Comparison of ENCODE assay signal across 11 cellular contexts in the genomic region with DNA sequence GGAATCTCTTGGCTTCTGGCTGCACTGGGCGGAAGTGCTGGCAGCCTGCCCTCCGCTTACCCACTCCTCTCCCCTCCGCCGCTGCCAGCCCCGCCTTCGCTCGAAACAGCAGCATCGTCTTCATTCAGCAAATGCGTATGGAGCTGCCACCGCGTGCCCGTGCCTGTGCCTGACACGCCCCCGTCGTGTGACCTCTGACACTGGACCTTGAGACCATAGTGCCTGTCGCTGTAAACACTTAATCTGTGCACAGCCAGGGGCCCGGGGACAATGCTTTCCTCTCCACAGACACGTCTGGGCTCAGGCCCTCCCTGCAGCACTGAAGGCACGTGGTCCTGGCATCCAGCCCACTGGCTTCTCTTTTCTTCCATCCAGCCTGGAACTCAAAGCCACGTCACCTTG.
DNase-seq lines count a peak whose midpoint lies in the region; ATAC-seq, FAIRE-seq and TF ChIP-seq lines count a peak whose summit lies in the region.
"Had no signal": no experiment of that assay in that cellular context is flagged by ENCODE, and none has a peak within 500 bp of the region (broad histone marks: within the 10 kb centered on the region; RNA-seq: fewer than 3 reads in every experiment).

No MANE protein-coding gene starts in this region.

- TF ChIP-seq EP300 in H1 (IDR thresholded peaks at IDR 0.05; ENCODE audit: borderline replicate concordance in 1 of 2, low read depth in 2 of 2, low read length in 2 of 2): no peak

- no peak overlapping the region for H3K14ac ChIP-seq in H1 (ENCODE audit: insufficient read length)

- H3K79me1 ChIP-seq in H1 (ENCODE audit: low read depth, low read length): no peaks in the 10 kb centered on the region

- H4K8ac ChIP-seq in H1 (ENCODE audit: extremely low read depth, insufficient read depth, low read length): no peak overlapping the region; the same call in 1 of the 2 replicates

- peak overlapping the region; percentile 75 for H4K91ac ChIP-seq in H1 (replicated peaks; ENCODE audit: insufficient read length, low read length)

- DNase-seq in Right ventricle myocardium inferior (ENCODE audit: missing footprints): peak; percentile 76
- DNase-seq in right atrium auricular region (ENCODE audit: low spot score): no peak
- no peak for DNase-seq in H1 (ENCODE audit: low read depth in 1 of 2, low spot score in 2 of 2)
- peak; percentile 72 for DNase-seq in mucosa of gallbladder (ENCODE audit: low spot score)
- DNase-seq in GM12892 (ENCODE audit: insufficient read length): no peak
- no peak for DNase-seq in NCI-H2227 treated with DMSO at 0.1 percent for 48 hours (lab: John Stamatoyannopoulos, UW)
- DNase-seq: CD4-positive, CD25-positive, alpha-beta regulatory T cell had no signal

- ATAC-seq in Right ventricle myocardium inferior: peak; percentile 50
- no peak for ATAC-seq in GM21447 (IDR thresholded peaks at IDR 0.05; ENCODE audit: unreplicated experiment)
- ATAC-seq in HG03159 (IDR thresholded peaks at IDR 0.05; ENCODE audit: unreplicated experiment): no peak

- H3K23ac ChIP-seq in H1 (ENCODE audit: insufficient read length): no peak overlapping the region

- no peaks in the 10 kb centered on the region for H3K36me3 ChIP-seq in right atrium auricular region
- no peaks in the 10 kb centered on the region for H3K36me3 ChIP-seq in H1 (ENCODE audit: control insufficient read depth in 2 of 4, insufficient read depth in 4 of 4, low read length in 3 of 4)
- H3K36me3 ChIP-seq: SJSA1, uterus had no signal

- H3K9me3 ChIP-seq in right atrium auricular region (no peaks in the 10 kb centered on the region), H1 (ENCODE audit: insufficient read depth in 2 of 2, low read depth in 1 of 2, low read length in 1 of 2) (no peaks in the 10 kb centered on the region; a peak in 1 of 4 replicates)
- H3K9me3 ChIP-seq: uterus had no signal

- intact Hi-C loops in Right ventricle myocardium inferior (cut with DNase I): no loop called here

- H3K4me2 ChIP-seq in H1 (ENCODE audit: insufficient read depth in 1 of 2, low read depth in 2 of 2, low read length in 2 of 2): peak overlapping the region; percentile 43 to 50; a peak in 2 of 4 replicates

- TF ChIP-seq CTCF in right atrium auricular region (IDR thresholded peaks at IDR 0.05) (no peak), H1 (IDR thresholded peaks at IDR 0.05; ENCODE audit: control extremely low read depth in 1 of 3, insufficient read depth in 1 of 3, low read depth in 1 of 3, low read length in 3 of 3) (no peak)

- peak overlapping the region; percentile 93; the same call in 1 of the 2 replicates for H2BK20ac ChIP-seq in H1 (ENCODE audit: low read length)

- H3K4me1 ChIP-seq in right atrium auricular region (peaks cover 0 to 10% of the 10 kb centered on the region in 2 donors), H1 (replicated peaks in 1 of 4; ENCODE audit: control insufficient read depth in 3 of 4, insufficient read depth in 4 of 4, low read length in 3 of 4) (peaks cover 0 to 25% (median 10%) of the 10 kb centered on the region in 4 experiments; a peak in 6 of 7 replicates)
- H3K4me1 ChIP-seq: SJSA1 had no signal

- no peak for TF ChIP-seq RAD21 in H1 (IDR thresholded peaks at IDR 0.05 in 1 of 2, conservative IDR thresholded peaks at IDR 0.05 in 1 of 2; ENCODE audit: low read depth in 2 of 2, low read length in 2 of 2)

- no peaks in the 10 kb centered on the region for H3K27me3 ChIP-seq in right atrium auricular region
- H3K27me3 ChIP-seq in H1 (replicated peaks in 1 of 4; ENCODE audit: control insufficient read depth in 3 of 4, extremely low read depth in 1 of 4, insufficient read depth in 3 of 4, low read length in 3 of 4): peaks cover 0 to 13% (median 9%) of the 10 kb centered on the region in 4 experiments; a peak in 4 of 7 replicates
- H3K27me3 ChIP-seq: SJSA1, uterus had no signal

- peak overlapping the region; percentile 94; the same call in 1 of the 2 replicates for H2BK12ac ChIP-seq in H1 (ENCODE audit: low read depth, low read length)

- H4K20me1 ChIP-seq in H1 (replicated peaks in 1 of 2; ENCODE audit: control insufficient read depth in 1 of 2, insufficient read depth in 2 of 2, low read length in 2 of 2): no peaks in the 10 kb centered on the region

- peak overlapping the region; percentile 77; the same call in 1 of the 2 replicates for H2AFZ ChIP-seq in H1 (ENCODE audit: low read length)

- H3K9ac ChIP-seq in H1 (replicated peaks in 1 of 4; ENCODE audit: extremely low read depth in 1 of 4, low read depth in 3 of 4, low read length in 3 of 4): no peak overlapping the region

- H3K79me2 ChIP-seq in H1 (ENCODE audit: control insufficient read depth in 1 of 2, insufficient read depth in 2 of 2, low read length in 2 of 2): no peaks in the 10 kb centered on the region

- H2BK5ac ChIP-seq in H1 (ENCODE audit: low read depth, low read length): peak overlapping the region; percentile 71; the same call in 1 of the 2 replicates

- no peaks in the 10 kb centered on the region for H3K23me2 ChIP-seq in H1 (ENCODE audit: low read depth, low read length)

- H3K4me3 ChIP-seq in right atrium auricular region (no peak overlapping the region), H1 (ENCODE audit: extremely low read depth in 1 of 4, insufficient read depth in 2 of 4, low read depth in 3 of 4, low read length in 4 of 4) (no peak overlapping the region)
- H3K4me3 ChIP-seq: SJSA1, uterus had no signal

- H3K27ac ChIP-seq in right atrium auricular region (no peak overlapping the region), H1 (ENCODE audit: low read depth, low read length) (no peak overlapping the region)
- H3K27ac ChIP-seq: SJSA1, uterus had no signal

- no peak overlapping the region for H3K56ac ChIP-seq in H1 (replicated peaks; ENCODE audit: insufficient read length, low read depth, low read length)

- H4K5ac ChIP-seq in H1 (ENCODE audit: insufficient read length, low read depth, low read length): peak overlapping the region; percentile 25

- 0 out of 2 replicates have a peak overlapping the region, but pooled peaks have one; percentile 98 for H2BK15ac ChIP-seq in H1 (ENCODE audit: low read length)

- no peak overlapping the region for H3K4ac ChIP-seq in H1 (replicated peaks; ENCODE audit: insufficient read length, low read depth, low read length)

- peak overlapping the region; percentile 47 for H2BK120ac ChIP-seq in H1 (replicated peaks; ENCODE audit: low read depth, low read length)

- no peak for FAIRE-seq in H1 (lab: Jason Lieb, UNC)
- FAIRE-seq in GM12892 (lab: Jason Lieb, UNC): no peak

- POLR2A ChIA-PET in H1 (lab: Charles Lee; ENCODE audit: partially characterized antibody): interaction anchor here (0.8 kb wide), 1 partner anchor 23 kb away, joined by 3 read pairs; no protein-coding TSS in a partner anchor

- no peak overlapping the region for H2AK5ac ChIP-seq in H1 (ENCODE audit: low read depth, low read length)

- TF ChIP-seq POLR2A in H1 (IDR thresholded peaks at IDR 0.05; ENCODE audit: control extremely low read depth in 1 of 2, low read depth in 2 of 2, low read length in 2 of 2) (no peak), GM12892 (IDR thresholded peaks at IDR 0.05; ENCODE audit: low read depth, low read length) (no peak)

- CTCF ChIA-PET in H1 (lab: Charles Lee; ENCODE audit: partially characterized antibody): interaction anchor here (1.2 to 1.4 kb wide), 2 partner anchors 10 to 38 kb away, joined by 3 read pairs; no protein-coding TSS in a partner anchor

- WGBS in H1 (ENCODE audit: extremely low coverage in 1 of 2, insufficient coverage in 1 of 2, insufficient read length in 1 of 2, insufficient replicate concordance in 2 of 2, low coverage in 1 of 2, low lambda C conversion rate in 2 of 2, missing lambda C conversion rate in 1 of 2), 2 experiments: 26% methylated on average over 20 of the region's 20 CpGs; no CpG with 5 or more reads in 1 of the 2 experiments

- peak overlapping the region; percentile 83 for H3K18ac ChIP-seq in H1 (ENCODE audit: extremely low read depth, low read length)

TF ChIP-seq in H1, 55 proteins besides CTCF, POLR2A, EP300 and RAD21:
- TF ChIP-seq, protein P1, sequence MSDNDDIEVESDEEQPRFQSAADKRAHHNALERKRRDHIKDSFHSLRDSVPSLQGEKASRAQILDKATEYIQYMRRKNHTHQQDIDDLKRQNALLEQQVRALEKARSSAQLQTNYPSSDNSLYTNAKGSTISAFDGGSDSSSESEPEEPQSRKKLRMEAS (IDR thresholded peaks at IDR 0.05): peak; percentile 98
- TF ChIP-seq SP1 (IDR thresholded peaks at IDR 0.05; ENCODE audit: low read depth, low read length): no peak
- TF ChIP-seq HDAC2 (IDR thresholded peaks at IDR 0.05; ENCODE audit: borderline replicate concordance in 1 of 2, low read depth in 2 of 2, low read length in 2 of 2): 0 out of 4 replicates have a peak, but pooled peaks of 1 of the 2 experiments have one; percentile 50
- no peak for TF ChIP-seq NANOG (IDR thresholded peaks at IDR 0.05; ENCODE audit: insufficient read depth, low read depth, low read length, poor library complexity, severe bottlenecking)
- no peak for TF ChIP-seq SAP30 (IDR thresholded peaks at IDR 0.05; ENCODE audit: insufficient read depth, insufficient replicate concordance, low read length)
- no peak for TF ChIP-seq EGR1 (IDR thresholded peaks at IDR 0.05; ENCODE audit: borderline replicate concordance, low read depth, low read length)
- TF ChIP-seq SP2 (IDR thresholded peaks at IDR 0.05; ENCODE audit: low read length): no peak
- TF ChIP-seq CREB1 (IDR thresholded peaks at IDR 0.05): 0 out of 2 replicates have a peak, but pooled peaks have one; percentile 7
- no peak for TF ChIP-seq RNF2 (IDR thresholded peaks at IDR 0.05; ENCODE audit: borderline replicate concordance, low read depth, low read length, missing control alignments, poor library complexity, severe bottlenecking)
- TF ChIP-seq, protein P2, sequence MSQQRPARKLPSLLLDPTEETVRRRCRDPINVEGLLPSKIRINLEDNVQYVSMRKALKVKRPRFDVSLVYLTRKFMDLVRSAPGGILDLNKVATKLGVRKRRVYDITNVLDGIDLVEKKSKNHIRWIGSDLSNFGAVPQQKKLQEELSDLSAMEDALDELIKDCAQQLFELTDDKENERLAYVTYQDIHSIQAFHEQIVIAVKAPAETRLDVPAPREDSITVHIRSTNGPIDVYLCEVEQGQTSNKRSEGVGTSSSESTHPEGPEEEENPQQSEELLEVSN (IDR thresholded peaks at IDR 0.05): peak; percentile 94
- TF ChIP-seq SRF (IDR thresholded peaks at IDR 0.05; ENCODE audit: low read depth, low read length): no peak
- TF ChIP-seq POLR2AphosphoS5 (IDR thresholded peaks at IDR 0.05; ENCODE audit: low read depth, low read length): no peak
- TF ChIP-seq ASH2L (IDR thresholded peaks at IDR 0.05; ENCODE audit: low read length): no peak

Comparison
In these comparisons a context has a peak if more than half of its experiments do, and no peak if none do; other contexts are left out.
1. DNase-seq: peak in Right ventricle myocardium inferior (single experiment) and mucosa of gallbladder (single experiment); none in right atrium auricular region (single experiment), H1 (0 of 2), GM12892 (single experiment) and NCI-H2227 treated with DMSO at 0.1 percent for 48 hours (single experiment).